In the genomic region with DNA sequence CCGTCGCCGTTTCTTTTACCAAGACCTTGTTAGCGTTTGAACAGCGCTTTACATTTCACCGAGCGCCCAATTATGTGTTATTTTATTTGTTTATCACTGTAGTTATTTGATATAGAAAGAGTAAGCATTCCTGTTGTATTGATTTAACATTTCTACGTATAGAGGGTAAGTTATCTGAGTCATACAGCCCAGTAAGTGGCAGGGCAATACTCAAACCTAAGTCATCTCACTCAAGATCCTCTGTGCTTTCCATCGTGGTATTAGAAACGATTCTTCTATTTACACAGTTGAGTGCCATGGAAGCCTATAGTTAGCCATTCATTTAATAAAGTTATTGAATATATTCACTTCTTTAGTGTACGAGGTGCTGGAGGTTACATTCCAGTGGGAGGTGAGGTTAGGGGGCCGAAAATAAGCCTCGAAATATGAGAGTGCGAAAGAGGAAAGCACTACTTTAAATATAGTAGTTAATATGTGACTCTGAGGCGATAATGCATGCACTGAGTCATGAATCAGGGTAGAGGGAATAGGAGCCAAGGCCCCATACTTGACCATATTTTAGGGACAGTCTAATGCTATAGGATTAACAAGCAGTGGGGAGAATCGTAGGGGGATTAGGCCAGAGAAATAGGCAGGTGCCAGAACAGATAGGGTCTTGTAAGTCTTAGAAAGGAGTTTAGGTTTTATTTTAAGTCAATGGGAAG, we compare ENCODE assay signal across 8 cellular contexts. TPM values are rescaled to one million over a fixed set of nuclear protein-coding genes. Genes with fewer than 3 reads are reported as not detected.
DNase-seq lines count a peak whose midpoint lies in the region; TF ChIP-seq lines count a peak whose summit lies in the region.

No MANE protein-coding gene starts in this region.

- H3K9ac ChIP-seq in mammary epithelial cell (ENCODE audit: insufficient read depth, low read length): peak overlapping the region; percentile 99

- TF ChIP-seq CTCF in AG10803 (conservative IDR thresholded peaks at IDR 0.05; ENCODE audit: low read length): no peak
- no peak for TF ChIP-seq CTCF in mammary epithelial cell (conservative IDR thresholded peaks at IDR 0.05 in 1 of 2, IDR thresholded peaks at IDR 0.05 in 1 of 2; ENCODE audit: extremely low read depth in 1 of 2, insufficient read depth in 1 of 2, low read depth in 1 of 2, low read length in 2 of 2)
- TF ChIP-seq CTCF in GM13977 (IDR thresholded peaks at IDR 0.05; ENCODE audit: extremely low read depth, insufficient read depth, missing control alignments): no peak
- no peak for TF ChIP-seq CTCF in adrenal gland (IDR thresholded peaks at IDR 0.05)

- no peaks in the 10 kb centered on the region for H4K20me1 ChIP-seq in mammary epithelial cell (ENCODE audit: insufficient read depth, low read length)

- TSS peak; percentile 85 for BruUV-seq in mammary epithelial cell (replicated peaks; lab: Mats Ljungman, UMichigan)

- no peaks in the 10 kb centered on the region for H3K9me3 ChIP-seq in mammary epithelial cell (replicated peaks; ENCODE audit: insufficient read depth, low read length)
- H3K9me3 ChIP-seq in muscle layer of duodenum (ENCODE audit: control insufficient read depth in 1 of 2, low read length in 2 of 2): no peaks in the 10 kb centered on the region
- no peaks in the 10 kb centered on the region for H3K9me3 ChIP-seq in adrenal gland (replicated peaks in 1 of 3)

- CTCF ChIA-PET in mammary epithelial cell (lab: Charles Lee; ENCODE audit: low non-redundant PET): no interaction called here

- H3K27ac ChIP-seq in mammary epithelial cell (ENCODE audit: insufficient read depth, low read depth, low read length): peak overlapping the region; percentile 99
- peak overlapping the region; percentile 100 for H3K27ac ChIP-seq in muscle layer of duodenum (ENCODE audit: low read length)
- no peak overlapping the region for H3K27ac ChIP-seq in adrenal gland

- WGBS in mammary epithelial cell (ENCODE audit: low coverage, missing lambda C conversion rate): 16% methylated on average over 16 of the region's 16 CpGs
- 14 to 15% (median 15%) methylated on average over 16 of the region's 16 CpGs for WGBS in adrenal gland, 4 donors

- H3K27me3 ChIP-seq in mammary epithelial cell (ENCODE audit: insufficient read depth, low read length) (no peaks in the 10 kb centered on the region), muscle layer of duodenum (ENCODE audit: low read depth, low read length) (no peaks in the 10 kb centered on the region), adrenal gland (no peaks in the 10 kb centered on the region)

- peaks cover 14% of the 10 kb centered on the region for H3K4me1 ChIP-seq in mammary epithelial cell (ENCODE audit: insufficient read depth, low read length)
- H3K4me1 ChIP-seq in muscle layer of duodenum (ENCODE audit: control insufficient read depth in 1 of 2, insufficient read depth in 2 of 2, low read length in 2 of 2): peaks cover 12 to 17% of the 10 kb centered on the region in 2 donors
- peaks cover 11 to 19% of the 10 kb centered on the region in 2 donors for H3K4me1 ChIP-seq in adrenal gland (replicated peaks in 1 of 2)

- peak overlapping the region; percentile 94 for H3K4me2 ChIP-seq in mammary epithelial cell (ENCODE audit: insufficient read depth, low read depth, low read length)

- DNase-seq in AG10803 (ENCODE audit: low read depth) (no peak), mammary epithelial cell (peak; percentile 4), GM13977 (ENCODE audit: low spot score) (no peak), adrenal gland (no peak), NCI-H2081 (lab: John Stamatoyannopoulos, UW) (no peak)
- DNase-seq in Jurkat, Clone E6-1 (ENCODE audit: low read depth, low spot score): no peak
- no peak for DNase-seq in activated CD4-positive, alpha-beta T cell treated with anti-CD3 and anti-CD28 coated beads for 48 hours

- in situ Hi-C loops in mammary epithelial cell (cut with MboI; ENCODE audit: low sequenced_read_pairs in 2 of 2) (loop anchor here in 1 of 2 donors (10.0 to 25.0 kb wide), 3 partner anchors 125 to 652 kb away; partner anchors contain the start of gene TIGAR), GM13977 (cut with MboI; ENCODE audit: low pct_unique_long_range_greater_than_20kb, low sequenced_read_pairs, unreplicated experiment) (loop anchor here (25.0 kb wide), 1 partner anchor 652 kb away; no protein-coding TSS in a partner anchor)

- peak overlapping the region; percentile 90 for H2AFZ ChIP-seq in mammary epithelial cell (ENCODE audit: low read depth, low read length)

- peaks cover 53% of the 10 kb centered on the region for H3K79me2 ChIP-seq in mammary epithelial cell (ENCODE audit: insufficient read depth, low read length)

- H3K36me3 ChIP-seq in mammary epithelial cell (ENCODE audit: insufficient read depth, low read length): peaks cover 2% of the 10 kb centered on the region
- peaks cover 0 to 5% of the 10 kb centered on the region in 2 donors for H3K36me3 ChIP-seq in muscle layer of duodenum (ENCODE audit: control insufficient read depth in 1 of 2, insufficient read depth in 2 of 2, low read length in 2 of 2)
- peaks cover 0 to 3% of the 10 kb centered on the region in 2 donors for H3K36me3 ChIP-seq in adrenal gland (replicated peaks in 1 of 2)

- no peak for TF ChIP-seq POLR2A in adrenal gland (IDR thresholded peaks at IDR 0.05)

- dilution Hi-C loops in mammary epithelial cell (cut with HindIII; ENCODE audit: low sequenced_read_pairs): no loop called here

- H3K4me3 ChIP-seq in AG10803 (ENCODE audit: low read length) (peak overlapping the region; percentile 98), mammary epithelial cell (replicated peaks in 1 of 3; ENCODE audit: insufficient read depth in 1 of 3, low read depth in 2 of 3, low read length in 3 of 3) (peak overlapping the region; percentile 76 to 100 (median 99)), muscle layer of duodenum (ENCODE audit: low read depth in 1 of 2, low read length in 2 of 2) (peak overlapping the region; percentile 89 to 99), adrenal gland (peak overlapping the region in 2 of 4 donors; percentile 67 to 82)
- peak overlapping the region; percentile 96 for H3K4me3 ChIP-seq in Jurkat, Clone E6-1 (ENCODE audit: low read length)

- intact Hi-C loops in mammary epithelial cell (cut with micrococcal nuclease): no loop called here
- intact Hi-C loops in adrenal gland (cut with DNase I): loop anchor here in 1 of 2 donors (10.0 kb wide), 1 partner anchor 235 kb away; no protein-coding TSS in a partner anchor

RNA-seq across cellular contexts. Expression of gene RAD51AP1, which starts 0.6 kb away (rescaled TPM):
- 81.4 TPM for polyA plus RNA-seq in Jurkat, Clone E6-1 (2012; ENCODE audit: insufficient read depth, insufficient read length)
- 10 to 100 TPM in 1 of 2 donors, 1 to 10 TPM in 1; 3.0 to 23.4 TPM for total RNA-seq in mammary epithelial cell
- 15.4 TPM for polyA plus RNA-seq in mammary epithelial cell
- 5.2 TPM for polyA minus RNA-seq in mammary epithelial cell
- total RNA-seq in adrenal gland: 1 to 10 TPM in 6 of 8 donors, under 1 TPM in 1, not detected in 1; 0.55 to 4.9 (median 1.9) TPM
- 1 to 10 TPM in 2 of 3 donors, under 1 TPM in 1; 0.57 to 3.2 (median 1.1) TPM for polyA plus RNA-seq in adrenal gland

RNA-seq across cellular contexts. Expression of gene DYRK4, which starts 22.7 kb away (rescaled TPM):
- polyA plus RNA-seq in Jurkat, Clone E6-1 (2012; ENCODE audit: insufficient read depth, insufficient read length): 92.5 TPM
- total RNA-seq in mammary epithelial cell: 10 to 100 TPM; 40.2 to 46.9 TPM
- polyA plus RNA-seq in mammary epithelial cell: 36.5 TPM
- polyA minus RNA-seq in mammary epithelial cell: 28.9 TPM
- total RNA-seq in adrenal gland: 10 to 100 TPM; 24.2 to 55.1 (median 37.4) TPM
- polyA plus RNA-seq in adrenal gland: 100 to 1,000 TPM in 2 of 3 donors, 10 to 100 TPM in 1; 59.7 to 123 (median 120) TPM

Comparison
In these comparisons a context has a peak if more than half of its experiments do, and no peak if none do; other contexts are left out.
1. H3K27ac ChIP-seq: peak in mammary epithelial cell (single experiment) and muscle layer of duodenum (single experiment); none in adrenal gland (0 of 5).